ENCODE assay signal across 1 cellular context in the genomic region with DNA sequence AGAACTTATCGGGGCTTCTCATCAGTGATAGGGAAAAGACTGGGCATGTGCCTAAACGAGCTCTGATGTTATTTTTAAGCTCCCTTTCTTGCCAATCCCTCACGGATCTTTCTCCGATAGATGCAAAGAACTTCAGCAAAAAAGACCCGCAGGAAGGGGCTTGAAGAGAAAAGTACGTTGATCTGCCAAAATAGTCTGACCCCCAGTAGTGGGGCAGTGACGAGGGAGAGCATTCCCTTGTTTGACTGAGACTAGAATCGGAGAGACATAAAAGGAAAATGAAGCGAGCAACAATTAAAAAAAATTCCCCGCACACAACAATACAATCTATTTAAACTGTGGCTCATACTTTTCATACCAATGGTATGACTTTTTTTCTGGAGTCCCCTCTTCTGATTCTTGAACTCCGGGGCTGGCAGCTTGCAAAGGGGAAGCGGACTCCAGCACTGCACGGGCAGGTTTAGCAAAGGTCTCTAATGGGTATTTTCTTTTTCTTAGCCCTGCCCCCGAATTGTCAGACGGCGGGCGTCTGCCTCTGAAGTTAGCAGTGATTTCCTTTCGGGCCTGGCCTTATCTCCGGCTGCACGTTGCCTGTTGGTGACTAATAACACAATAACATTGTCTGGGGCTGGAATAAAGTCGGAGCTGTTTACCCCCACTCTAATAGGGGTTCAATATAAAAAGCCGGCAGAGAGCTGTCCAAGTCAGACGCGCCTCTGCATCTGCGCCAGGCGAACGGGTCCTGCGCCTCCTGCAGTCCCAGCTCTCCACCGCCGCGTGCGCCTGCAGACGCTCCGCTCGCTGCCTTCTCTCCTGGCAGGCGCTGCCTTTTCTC.
TF ChIP-seq lines count a peak whose summit lies in the region.

A gene (plus strand): TSS at position 707 of the 835 bp plus-strand sequence. CDS start 269 bp downstream, outside the sequence.

TF ChIP-seq in GM12878, 131 proteins besides CTCF, POLR2A, EP300 and RAD21 (continued from another document):
- TF ChIP-seq, protein P1, sequence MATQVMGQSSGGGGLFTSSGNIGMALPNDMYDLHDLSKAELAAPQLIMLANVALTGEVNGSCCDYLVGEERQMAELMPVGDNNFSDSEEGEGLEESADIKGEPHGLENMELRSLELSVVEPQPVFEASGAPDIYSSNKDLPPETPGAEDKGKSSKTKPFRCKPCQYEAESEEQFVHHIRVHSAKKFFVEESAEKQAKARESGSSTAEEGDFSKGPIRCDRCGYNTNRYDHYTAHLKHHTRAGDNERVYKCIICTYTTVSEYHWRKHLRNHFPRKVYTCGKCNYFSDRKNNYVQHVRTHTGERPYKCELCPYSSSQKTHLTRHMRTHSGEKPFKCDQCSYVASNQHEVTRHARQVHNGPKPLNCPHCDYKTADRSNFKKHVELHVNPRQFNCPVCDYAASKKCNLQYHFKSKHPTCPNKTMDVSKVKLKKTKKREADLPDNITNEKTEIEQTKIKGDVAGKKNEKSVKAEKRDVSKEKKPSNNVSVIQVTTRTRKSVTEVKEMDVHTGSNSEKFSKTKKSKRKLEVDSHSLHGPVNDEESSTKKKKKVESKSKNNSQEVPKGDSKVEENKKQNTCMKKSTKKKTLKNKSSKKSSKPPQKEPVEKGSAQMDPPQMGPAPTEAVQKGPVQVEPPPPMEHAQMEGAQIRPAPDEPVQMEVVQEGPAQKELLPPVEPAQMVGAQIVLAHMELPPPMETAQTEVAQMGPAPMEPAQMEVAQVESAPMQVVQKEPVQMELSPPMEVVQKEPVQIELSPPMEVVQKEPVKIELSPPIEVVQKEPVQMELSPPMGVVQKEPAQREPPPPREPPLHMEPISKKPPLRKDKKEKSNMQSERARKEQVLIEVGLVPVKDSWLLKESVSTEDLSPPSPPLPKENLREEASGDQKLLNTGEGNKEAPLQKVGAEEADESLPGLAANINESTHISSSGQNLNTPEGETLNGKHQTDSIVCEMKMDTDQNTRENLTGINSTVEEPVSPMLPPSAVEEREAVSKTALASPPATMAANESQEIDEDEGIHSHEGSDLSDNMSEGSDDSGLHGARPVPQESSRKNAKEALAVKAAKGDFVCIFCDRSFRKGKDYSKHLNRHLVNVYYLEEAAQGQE (IDR thresholded peaks at IDR 0.05; ENCODE audit: low read depth, low read length): no peak; the same call in 1 of the 2 replicates
- TF ChIP-seq CREB1 (IDR thresholded peaks at IDR 0.05; ENCODE audit: low read depth): no peak; the same call in 1 of the 2 replicates
- TF ChIP-seq NRF1 (conservative IDR thresholded peaks at IDR 0.05; ENCODE audit: low read depth, low read length): 0 out of 2 replicates have a peak, but pooled peaks have one; percentile 15
- TF ChIP-seq CHD2 (IDR thresholded peaks at IDR 0.05; ENCODE audit: borderline replicate concordance, low read depth, low read length): no peak
- no peak for TF ChIP-seq GABPA (IDR thresholded peaks at IDR 0.05; ENCODE audit: low read depth)
- TF ChIP-seq, protein P2, sequence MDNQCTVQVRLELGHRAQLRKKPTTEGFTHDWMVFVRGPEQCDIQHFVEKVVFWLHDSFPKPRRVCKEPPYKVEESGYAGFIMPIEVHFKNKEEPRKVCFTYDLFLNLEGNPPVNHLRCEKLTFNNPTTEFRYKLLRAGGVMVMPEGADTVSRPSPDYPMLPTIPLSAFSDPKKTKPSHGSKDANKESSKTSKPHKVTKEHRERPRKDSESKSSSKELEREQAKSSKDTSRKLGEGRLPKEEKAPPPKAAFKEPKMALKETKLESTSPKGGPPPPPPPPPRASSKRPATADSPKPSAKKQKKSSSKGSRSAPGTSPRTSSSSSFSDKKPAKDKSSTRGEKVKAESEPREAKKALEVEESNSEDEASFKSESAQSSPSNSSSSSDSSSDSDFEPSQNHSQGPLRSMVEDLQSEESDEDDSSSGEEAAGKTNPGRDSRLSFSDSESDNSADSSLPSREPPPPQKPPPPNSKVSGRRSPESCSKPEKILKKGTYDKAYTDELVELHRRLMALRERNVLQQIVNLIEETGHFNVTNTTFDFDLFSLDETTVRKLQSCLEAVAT (IDR thresholded peaks at IDR 0.05): 0 out of 2 replicates have a peak, but pooled peaks have one; percentile 13
- TF ChIP-seq CREM (IDR thresholded peaks at IDR 0.05; ENCODE audit: low read depth): peak; percentile 41; the same call in 1 of the 2 replicates
- TF ChIP-seq FOXM1 (IDR thresholded peaks at IDR 0.05; ENCODE audit: low read depth, low read length): 0 out of 2 replicates have a peak, but pooled peaks have one; percentile 3
- TF ChIP-seq ZNF207 (IDR thresholded peaks at IDR 0.05; ENCODE audit: borderline replicate concordance): no peak
- TF ChIP-seq RAD51 (IDR thresholded peaks at IDR 0.05): no peak
- TF ChIP-seq MXI1 (IDR thresholded peaks at IDR 0.05; ENCODE audit: low read depth, low read length): peak; percentile 35
- no peak for TF ChIP-seq ZNF622 (IDR thresholded peaks at IDR 0.05)
- TF ChIP-seq, protein P3, sequence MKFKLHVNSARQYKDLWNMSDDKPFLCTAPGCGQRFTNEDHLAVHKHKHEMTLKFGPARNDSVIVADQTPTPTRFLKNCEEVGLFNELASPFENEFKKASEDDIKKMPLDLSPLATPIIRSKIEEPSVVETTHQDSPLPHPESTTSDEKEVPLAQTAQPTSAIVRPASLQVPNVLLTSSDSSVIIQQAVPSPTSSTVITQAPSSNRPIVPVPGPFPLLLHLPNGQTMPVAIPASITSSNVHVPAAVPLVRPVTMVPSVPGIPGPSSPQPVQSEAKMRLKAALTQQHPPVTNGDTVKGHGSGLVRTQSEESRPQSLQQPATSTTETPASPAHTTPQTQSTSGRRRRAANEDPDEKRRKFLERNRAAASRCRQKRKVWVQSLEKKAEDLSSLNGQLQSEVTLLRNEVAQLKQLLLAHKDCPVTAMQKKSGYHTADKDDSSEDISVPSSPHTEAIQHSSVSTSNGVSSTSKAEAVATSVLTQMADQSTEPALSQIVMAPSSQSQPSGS (IDR thresholded peaks at IDR 0.05; ENCODE audit: low read length): no peak; the same call in 1 of the 2 replicates
